ENCODE assay signal across 11 cellular contexts in genomic region chr5:150429410-150429873, GRCh38. TPM values are rescaled to one million over a fixed set of nuclear protein-coding genes. Genes with fewer than 3 reads are reported as not detected.
DNase-seq lines count a peak whose midpoint lies in the region; ATAC-seq, FAIRE-seq and TF ChIP-seq lines count a peak whose summit lies in the region.
"Had no signal": no experiment of that assay in that cellular context is flagged by ENCODE, and none has a peak within 500 bp of the region (broad histone marks: within the 10 kb centered on the region; RNA-seq: fewer than 3 reads in every experiment).

No MANE protein-coding gene starts in this region.

- TF ChIP-seq RAD21 in HepG2 (CRISPR knock-in tag; IDR thresholded peaks at IDR 0.05) = no peak

- no peak for TF ChIP-seq CTCF in GM12865 (IDR thresholded peaks at IDR 0.05; ENCODE audit: insufficient read depth, low read depth, low read length, missing control alignments)
- TF ChIP-seq CTCF in HepG2 (CRISPR knock-in tag; IDR thresholded peaks at IDR 0.05) = no peak
- no peak for TF ChIP-seq CTCF in osteocyte (IDR thresholded peaks at IDR 0.05)

- FAIRE-seq in HepG2 (lab: Jason Lieb, UNC) = no peak

- no peak overlapping the region for H3K27ac Mint-ChIP-seq in osteocyte (ENCODE audit: unreplicated experiment)

- no peaks in the 10 kb centered on the region for H3K9me3 Mint-ChIP-seq in osteocyte (ENCODE audit: unreplicated experiment)

- intact Hi-C loops in HepG2 (cut with micrococcal nuclease; ENCODE audit: unreplicated experiment) = loop anchor here (2.0 to 10.0 kb wide), 2 partner anchors 17 to 285 kb away; partner anchors contain the start of gene CD74
- intact Hi-C loops in left cardiac atrium (cut with DNase I) = no loop called here

- POLR2A ChIA-PET in HepG2 (lab: Yijun Ruan, JAX) = interaction anchor here (0.6 to 2.1 kb wide), 6 partner anchors 13 to 112 kb away, joined by 3 to 33 read pairs (median 6); partner anchors contain the start of genes CD74 and RPS14

- no peak overlapping the region for H2AFZ ChIP-seq in HepG2 (ENCODE audit: low read length)

- H3K4me1 ChIP-seq in HepG2 (ENCODE audit: insufficient read depth, low read length) = peaks cover 45% of the 10 kb centered on the region

- peak overlapping the region; percentile 89 for H3K27ac ChIP-seq in HepG2 (ENCODE audit: extremely low read length, insufficient read depth, low read length)

- H3K27me3 ChIP-seq in HepG2 (ENCODE audit: control insufficient read depth in 1 of 2, insufficient read depth in 2 of 2, low read length in 2 of 2) = no peaks in the 10 kb centered on the region; a peak in 1 of 5 replicates

- in situ Hi-C loops in HepG2 (cut with HindIII; ENCODE audit: extremely low pct_ligation_motif_present, low pct_unique_long_range_greater_than_20kb) = no loop called here

- H3K9ac ChIP-seq in HepG2 (ENCODE audit: insufficient read depth, low read depth, low read length) = no peak overlapping the region

- H3K79me2 ChIP-seq in HepG2 (ENCODE audit: insufficient read depth, low read length) = no peaks in the 10 kb centered on the region

- CTCF ChIA-PET in HepG2 (lab: Yijun Ruan, JAX; ENCODE audit: low intra/inter-chr PET ratio, low total read pairs) = no interaction called here

- TF ChIP-seq EP300 in HepG2 (IDR thresholded peaks at IDR 0.05; ENCODE audit: low read depth in 2 of 2, low read length in 2 of 2) (no peak), HepG2 (CRISPR knock-in tag; IDR thresholded peaks at IDR 0.05; ENCODE audit: borderline replicate concordance) (no peak)

- H3K4me2 ChIP-seq in HepG2 (ENCODE audit: low read depth, low read length) = peak overlapping the region; percentile 99

- peaks cover 6% of the 10 kb centered on the region for H3K4me1 Mint-ChIP-seq in osteocyte (ENCODE audit: unreplicated experiment)

- no peaks in the 10 kb centered on the region for H4K20me1 ChIP-seq in HepG2 (ENCODE audit: insufficient read depth, low read length)

- ATAC-seq in GM21390 (IDR thresholded peaks at IDR 0.05; ENCODE audit: unreplicated experiment) (peak; percentile 67), HG03378 (IDR thresholded peaks at IDR 0.05; ENCODE audit: unreplicated experiment) (peak; percentile 67), HepG2 (0 out of 3 replicates have a peak, but pooled peaks have one; percentile 2), left cardiac atrium (no peak)
- ATAC-seq: PC-3 had no signal

- no peaks in the 10 kb centered on the region for H3K9me3 ChIP-seq in HepG2 (ENCODE audit: low read length)

- H3K27me3 Mint-ChIP-seq in osteocyte (ENCODE audit: unreplicated experiment) = peaks cover 4% of the 10 kb centered on the region

- no TSS peak for BruUV-seq in HepG2 (replicated peaks; lab: Mats Ljungman, UMichigan)

- no peaks in the 10 kb centered on the region for H3K36me3 ChIP-seq in HepG2 (replicated peaks in 1 of 2; ENCODE audit: control insufficient read depth in 1 of 2, insufficient read depth in 2 of 2, low read length in 2 of 2)

- no peaks in the 10 kb centered on the region for H3K36me3 Mint-ChIP-seq in osteocyte (ENCODE audit: unreplicated experiment)

- WGBS in HepG2 (ENCODE audit: low lambda C conversion rate) = 22% methylated on average over 4 of the region's 5 CpGs

- H3K4me3 Mint-ChIP-seq in osteocyte (ENCODE audit: unreplicated experiment) = no peak overlapping the region

- TF ChIP-seq POLR2A in HepG2 (IDR thresholded peaks at IDR 0.05; ENCODE audit: insufficient read depth in 1 of 2, low read depth in 2 of 2, low read length in 2 of 2) = no peak

- DNase-seq in GM12865 (ENCODE audit: low read depth) (peak; percentile 48), HepG2 (ENCODE audit: low spot score) (no peak), cerebellar cortex (ENCODE audit: low spot score) (no peak), left cardiac atrium (no peak), osteocyte (ENCODE audit: extremely low spot score, unreplicated experiment) (no peak)
- no peak for DNase-seq in activated CD8-positive, alpha-beta memory T cell treated with anti-CD3 and anti-CD28 coated beads, Interleukin-2, amount 50 U/mL, for 48 hours
- DNase-seq: foreskin fibroblast, NCI-H2081 treated with DMSO at 0.1 percent for 48 hours, PC-3 had no signal

- H3K4me3 ChIP-seq in GM12865 (ENCODE audit: low read depth, low read length) = no peak overlapping the region
- H3K4me3 ChIP-seq in HepG2 (replicated peaks in 1 of 3; ENCODE audit: insufficient read depth in 1 of 3, low read depth in 2 of 3, low read length in 3 of 3) = peak overlapping the region in 1 of 3 experiments; percentile 71; a peak in 1 of 6 replicates

TF ChIP-seq in HepG2, 621 proteins besides CTCF, POLR2A, EP300 and RAD21 (continues in another document):
- TF ChIP-seq SALL1 (CRISPR knock-in tag; IDR thresholded peaks at IDR 0.05) (peak; percentile 56), CENPX (CRISPR knock-in tag; IDR thresholded peaks at IDR 0.05) (no peak), ZBTB14 (CRISPR knock-in tag; IDR thresholded peaks at IDR 0.05) (no peak), ZNF20 (CRISPR knock-in tag; IDR thresholded peaks at IDR 0.05) (no peak)

RNA-seq across cellular contexts. Expression of gene CD74, which starts 16.7 kb away (rescaled TPM):
- total RNA-seq in HepG2 (2016; rRNA removed; fragmentation: Illumina TruSeq; extraction: Trizol) (30.1 and 84.4 TPM in 2 replicates), left cardiac atrium (100 to 1,000 TPM; 255 to 433 TPM), osteocyte (not detected in 2 replicates)
- total RNA-seq in HepG2 (2016; cell fraction: cytosol; rRNA removed; fragmentation: Illumina TruSeq; extraction: Trizol; ENCODE audit: low read depth) = 19.1 and 22.1 TPM in 2 replicates
- total RNA-seq in HepG2 (2016; cell fraction: insoluble cytoplasmic fraction; rRNA removed; fragmentation: Illumina TruSeq; extraction: Trizol) = 30.1 and 86.9 TPM in 2 replicates
- 23.8 and 31.1 TPM in 2 replicates for total RNA-seq in HepG2 (2016; cell fraction: membrane; rRNA removed; fragmentation: Illumina TruSeq; extraction: Trizol)
- total RNA-seq in HepG2 (2016; cell fraction: nucleus; rRNA removed; fragmentation: Illumina TruSeq; extraction: Trizol) = 88.0 and 96.2 TPM in 2 replicates
- 34.1 and 56.4 TPM in 2 replicates for polyA plus RNA-seq in HepG2 (2011; rRNA removed)
- polyA plus RNA-seq in HepG2 (2011; cell fraction: cytosol; rRNA removed) = 24.7 and 30.8 TPM in 2 replicates
- 26.5 and 30.9 TPM in 2 replicates for polyA plus RNA-seq in HepG2 (2011; cell fraction: nucleus; rRNA removed)
- 73.1 and 87.1 TPM in 2 replicates for polyA plus RNA-seq in HepG2 (2012)
- 44.1 and 51.7 TPM in 2 replicates for polyA plus RNA-seq in HepG2 (2016; cell fraction: cytosol; fragmentation: Illumina TruSeq; extraction: Trizol; ENCODE audit: low read depth)
- 52.1 and 69.3 TPM in 2 replicates for polyA plus RNA-seq in HepG2 (2016; cell fraction: insoluble cytoplasmic fraction; fragmentation: Illumina TruSeq; extraction: Trizol; ENCODE audit: low read depth)
- 51.1 and 54.1 TPM in 2 replicates for polyA plus RNA-seq in HepG2 (2016; cell fraction: membrane; fragmentation: Illumina TruSeq; extraction: Trizol; ENCODE audit: low read depth)
- 232 and 243 TPM in 2 replicates for polyA plus RNA-seq in HepG2 (2016; cell fraction: nucleus; fragmentation: Illumina TruSeq; extraction: Trizol; ENCODE audit: insufficient read depth, low read depth)
- 2.5 and 52.0 TPM in 2 replicates for polyA minus RNA-seq in HepG2 (2011; rRNA and poly(A)+ RNA removed; ENCODE audit: low replicate concordance)
- polyA minus RNA-seq in HepG2 (2011; cell fraction: cytosol; rRNA and poly(A)+ RNA removed) = 21.3 and 26.3 TPM in 2 replicates
- 11.5 and 16.5 TPM in 2 replicates for polyA minus RNA-seq in HepG2 (2011; cell fraction: nucleus; rRNA and poly(A)+ RNA removed)

RNA-seq across cellular contexts. Expression of gene RPS14, which starts 20.1 kb away (rescaled TPM):
- total RNA-seq in HepG2 (2016; rRNA removed; fragmentation: Illumina TruSeq; extraction: Trizol) (2,116 and 2,466 TPM in 2 replicates), left cardiac atrium (1,000 to 10,000 TPM; 1,239 to 1,275 TPM), osteocyte (1,748 and 1,798 TPM in 2 replicates)
- total RNA-seq in HepG2 (2016; cell fraction: cytosol; rRNA removed; fragmentation: Illumina TruSeq; extraction: Trizol; ENCODE audit: low read depth) = 3,305 and 3,520 TPM in 2 replicates
- total RNA-seq in HepG2 (2016; cell fraction: insoluble cytoplasmic fraction; rRNA removed; fragmentation: Illumina TruSeq; extraction: Trizol) = 2,149 and 2,588 TPM in 2 replicates
- total RNA-seq in HepG2 (2016; cell fraction: membrane; rRNA removed; fragmentation: Illumina TruSeq; extraction: Trizol) = 4,929 and 5,069 TPM in 2 replicates
- total RNA-seq in HepG2 (2016; cell fraction: nucleus; rRNA removed; fragmentation: Illumina TruSeq; extraction: Trizol) = 644 and 721 TPM in 2 replicates
- 3,058 and 3,295 TPM in 2 replicates for polyA plus RNA-seq in HepG2 (2011; rRNA removed)
- polyA plus RNA-seq in HepG2 (2011; cell fraction: cytosol; rRNA removed) = 6,315 and 8,239 TPM in 2 replicates
- polyA plus RNA-seq in HepG2 (2011; cell fraction: nucleus; rRNA removed) = 1,184 and 1,580 TPM in 2 replicates
- 3,506 and 4,895 TPM in 2 replicates for polyA plus RNA-seq in HepG2 (2012)
- 3,347 and 3,785 TPM in 2 replicates for polyA plus RNA-seq in HepG2 (2016; cell fraction: cytosol; fragmentation: Illumina TruSeq; extraction: Trizol; ENCODE audit: low read depth)
- polyA plus RNA-seq in HepG2 (2016; cell fraction: insoluble cytoplasmic fraction; fragmentation: Illumina TruSeq; extraction: Trizol; ENCODE audit: low read depth) = 2,246 and 2,277 TPM in 2 replicates
- polyA plus RNA-seq in HepG2 (2016; cell fraction: membrane; fragmentation: Illumina TruSeq; extraction: Trizol; ENCODE audit: low read depth) = 4,452 and 4,569 TPM in 2 replicates
- polyA plus RNA-seq in HepG2 (2016; cell fraction: nucleus; fragmentation: Illumina TruSeq; extraction: Trizol; ENCODE audit: insufficient read depth, low read depth) = 1,056 and 1,136 TPM in 2 replicates
- 795 and 1,496 TPM in 2 replicates for polyA minus RNA-seq in HepG2 (2011; rRNA and poly(A)+ RNA removed; ENCODE audit: low replicate concordance)
- polyA minus RNA-seq in HepG2 (2011; cell fraction: cytosol; rRNA and poly(A)+ RNA removed) = 375 and 432 TPM in 2 replicates
- 180 and 283 TPM in 2 replicates for polyA minus RNA-seq in HepG2 (2011; cell fraction: nucleus; rRNA and poly(A)+ RNA removed)

Comparison
In these comparisons a context has a peak if more than half of its experiments do, and no peak if none do; other contexts are left out.
1. ATAC-seq: peak in GM21390 (single experiment), HG03378 (single experiment) and HepG2 (single experiment); none in left cardiac atrium (0 of 2).
2. RNA of gene CD74, which starts 16.7 kb away (total RNA-seq): 255 to 433 TPM in left cardiac atrium and 19.1 to 96.2 TPM in HepG2; not detected in osteocyte; every median in the first group is over 10 times any median in the second.